ENCODE assay signal across 14 cellular contexts in genomic region chr20:38112943-38113294, GRCh38. TPM values are rescaled to one million over a fixed set of nuclear protein-coding genes. Genes with fewer than 3 reads are reported as not detected.
DNase-seq lines count a peak whose midpoint lies in the region; ATAC-seq, FAIRE-seq and TF ChIP-seq lines count a peak whose summit lies in the region.
"Had no signal": no experiment of that assay in that cellular context is flagged by ENCODE, and none has a peak within 500 bp of the region (broad histone marks: within the 10 kb centered on the region; RNA-seq: fewer than 3 reads in every experiment).

No MANE protein-coding gene starts in this region.

- H3K4me2 ChIP-seq in HepG2 (ENCODE audit: low read depth, low read length) = no peak overlapping the region

- no peaks in the 10 kb centered on the region for H3K36me3 ChIP-seq in HepG2 (replicated peaks in 1 of 2; ENCODE audit: control insufficient read depth in 1 of 2, insufficient read depth in 2 of 2, low read length in 2 of 2)
- no peaks in the 10 kb centered on the region for H3K36me3 ChIP-seq in right lobe of liver
- H3K36me3 ChIP-seq in Panc1 (ENCODE audit: control insufficient read depth, insufficient read depth, low read length) = no peaks in the 10 kb centered on the region
- no peaks in the 10 kb centered on the region for H3K36me3 ChIP-seq in tibial artery

- BruUV-seq in HepG2 (replicated peaks; lab: Mats Ljungman, UMichigan) = no TSS peak
- BruUV-seq in Panc1 (replicated peaks; lab: Mats Ljungman, UMichigan) = no TSS peak

- no peak overlapping the region for H2AFZ ChIP-seq in HepG2 (ENCODE audit: low read length)

- no peaks in the 10 kb centered on the region for H3K36me3 Mint-ChIP-seq in T-helper 2 cell treated with Interferon-gamma antibody and Interleukin-4, amounts not matched to agents 5 μg/mL and 100 μg/mL, for 36 hours (ENCODE audit: low read depth)

- no peaks in the 10 kb centered on the region for H3K79me2 ChIP-seq in HepG2 (ENCODE audit: insufficient read depth, low read length)

- peaks cover 9% of the 10 kb centered on the region for H3K4me1 Mint-ChIP-seq in T-helper 2 cell treated with Interferon-gamma antibody and Interleukin-4, amounts not matched to agents 5 μg/mL and 100 μg/mL, for 36 hours (ENCODE audit: low read depth)

- peaks cover 15% of the 10 kb centered on the region for H3K27me3 Mint-ChIP-seq in T-helper 2 cell treated with Interferon-gamma antibody and Interleukin-4, amounts not matched to agents 5 μg/mL and 100 μg/mL, for 36 hours (ENCODE audit: low read depth)
- H3K27me3 Mint-ChIP-seq: CD4-positive, alpha-beta T cell had no signal

- H3K27ac ChIP-seq in HepG2 (ENCODE audit: extremely low read length, insufficient read depth, low read length) = no peak overlapping the region
- no peak overlapping the region for H3K27ac ChIP-seq in right lobe of liver
- H3K27ac ChIP-seq in Panc1 (ENCODE audit: low read length) = peak overlapping the region; percentile 40; the same call in 1 of the 2 replicates
- peak overlapping the region; percentile 62 to 84 for H3K27ac ChIP-seq in tibial artery

- in situ Hi-C loops in HepG2 (cut with HindIII; ENCODE audit: extremely low pct_ligation_motif_present, low pct_unique_long_range_greater_than_20kb) = no loop called here
- in situ Hi-C loops in Panc1 (cut with HindIII; ENCODE audit: low pct_unique_long_range_greater_than_20kb, low sequenced_read_pairs) = no loop called here

- TF ChIP-seq EP300 in HepG2 (IDR thresholded peaks at IDR 0.05; ENCODE audit: low read depth in 2 of 2, low read length in 2 of 2) (no peak), HepG2 (CRISPR knock-in tag; IDR thresholded peaks at IDR 0.05; ENCODE audit: borderline replicate concordance) (no peak)

- H3K27me3 ChIP-seq in HepG2 (ENCODE audit: control insufficient read depth in 1 of 2, insufficient read depth in 2 of 2, low read length in 2 of 2) = no peaks in the 10 kb centered on the region
- H3K27me3 ChIP-seq in right lobe of liver = no peaks in the 10 kb centered on the region
- H3K27me3 ChIP-seq in Panc1 (ENCODE audit: control insufficient read depth, insufficient read depth, low read length) = no peaks in the 10 kb centered on the region
- no peaks in the 10 kb centered on the region for H3K27me3 ChIP-seq in tibial artery

- POLR2A ChIA-PET in HepG2 (lab: Yijun Ruan, JAX) = interaction anchor here (0.8 to 3.7 kb wide), 4 partner anchors 10 to 108 kb away, joined by 4 to 21 read pairs (median 10); no protein-coding TSS in a partner anchor
- POLR2A ChIA-PET in Panc1 (lab: Charles Lee) = no interaction called here

- no peak overlapping the region for H3K4me3 Mint-ChIP-seq in T-helper 2 cell treated with Interferon-gamma antibody and Interleukin-4, amounts not matched to agents 5 μg/mL and 100 μg/mL, for 36 hours
- H3K4me3 Mint-ChIP-seq: CD4-positive, alpha-beta T cell had no signal

- no peak for FAIRE-seq in HepG2 (lab: Jason Lieb, UNC)

- H3K9me3 ChIP-seq in HepG2 (ENCODE audit: low read length) (no peaks in the 10 kb centered on the region), right lobe of liver (no peaks in the 10 kb centered on the region), Panc1 (ENCODE audit: control insufficient read depth, insufficient read depth, low read depth, low read length) (no peaks in the 10 kb centered on the region), tibial artery (no peaks in the 10 kb centered on the region)

- no peaks in the 10 kb centered on the region for H4K20me1 ChIP-seq in HepG2 (ENCODE audit: insufficient read depth, low read length)

- H3K4me1 ChIP-seq in HepG2 (ENCODE audit: insufficient read depth, low read length) (peaks cover 59% of the 10 kb centered on the region), right lobe of liver (peaks cover 0 to 12% (median 0%) of the 10 kb centered on the region in 4 donors), Panc1 (ENCODE audit: control insufficient read depth, insufficient read depth, low read length) (peaks cover 37% of the 10 kb centered on the region), tibial artery (peaks cover 0 to 55% (median 39%) of the 10 kb centered on the region in 4 donors)

- WGBS in HepG2 (ENCODE audit: low lambda C conversion rate) = 94% methylated on average over 8 of the region's 8 CpGs
- 93% methylated on average over 5 of the region's 8 CpGs for WGBS in right lobe of liver (ENCODE audit: insufficient coverage, low coverage, low lambda C conversion rate, missing lambda C conversion rate)

- no peak for ATAC-seq in HepG2
- no peak for ATAC-seq in right lobe of liver
- no peak for ATAC-seq in Panc1
- ATAC-seq in left colon = no peak

- H3K4me3 ChIP-seq in HepG2 (replicated peaks in 1 of 3; ENCODE audit: insufficient read depth in 1 of 3, low read depth in 2 of 3, low read length in 3 of 3) = no peak overlapping the region
- no peak overlapping the region for H3K4me3 ChIP-seq in right lobe of liver
- no peak overlapping the region for H3K4me3 ChIP-seq in Panc1 (ENCODE audit: low read depth in 2 of 2, low read length in 2 of 2)
- H3K4me3 ChIP-seq in tibial artery = no peak overlapping the region

- intact Hi-C loops in HepG2 (cut with micrococcal nuclease; ENCODE audit: unreplicated experiment) (loop anchor here (1.0 kb wide), 1 partner anchor 52 kb away; the partner anchor contains the start of gene TGM2), right lobe of liver (cut with DNase I) (no loop called here), Panc1 (cut with micrococcal nuclease; ENCODE audit: unreplicated experiment) (no loop called here), tibial artery (cut with DNase I; ENCODE audit: low total_unique reads) (no loop called here), left colon (cut with DNase I, micrococcal nuclease) (no loop called here)

- H3K9ac ChIP-seq in HepG2 (ENCODE audit: insufficient read depth, low read depth, low read length) = no peak overlapping the region

- TF ChIP-seq POLR2A in HepG2 (IDR thresholded peaks at IDR 0.05; ENCODE audit: insufficient read depth in 1 of 2, low read depth in 2 of 2, low read length in 2 of 2) (no peak), right lobe of liver (IDR thresholded peaks at IDR 0.05) (no peak)

- no peak overlapping the region for H3K27ac Mint-ChIP-seq in T-helper 2 cell treated with Interferon-gamma antibody and Interleukin-4, amounts not matched to agents 5 μg/mL and 100 μg/mL, for 36 hours
- H3K27ac Mint-ChIP-seq: CD4-positive, alpha-beta T cell had no signal

- no peaks in the 10 kb centered on the region for H3K9me3 Mint-ChIP-seq in T-helper 2 cell treated with Interferon-gamma antibody and Interleukin-4, amounts not matched to agents 5 μg/mL and 100 μg/mL, for 36 hours
- H3K9me3 Mint-ChIP-seq: CD4-positive, alpha-beta T cell had no signal

- TF ChIP-seq RAD21 in HepG2 (CRISPR knock-in tag; IDR thresholded peaks at IDR 0.05) = no peak

- DNase-seq in HepG2 (ENCODE audit: low spot score) (no peak), right lobe of liver (no peak), Panc1 (ENCODE audit: low read depth, low spot score) (no peak), mucosa of gallbladder (ENCODE audit: low spot score) (peak; percentile 8), tibial artery (no peak), DMS114 treated with DMSO at 0.1 percent for 48 hours (lab: John Stamatoyannopoulos, UW; ENCODE audit: unreplicated experiment) (no peak), left colon (no peak)
- no peak for DNase-seq in T-helper 2 cell treated with Interferon-gamma antibody and Interleukin-4, amounts not matched to agents 5 μg/mL and 100 μg/mL, for 36 hours (ENCODE audit: low spot score)
- DNase-seq: CD4-positive, alpha-beta T cell; KG1; NCI-H1048; NCI-H1436 treated with DMSO at 0.1 percent for 48 hours; NCI-H510A treated with DMSO at 0.1 percent for 48 hours; SHP77 treated with DMSO at 0.1 percent for 48 hours had no signal

- TF ChIP-seq CTCF in HepG2 (CRISPR knock-in tag; IDR thresholded peaks at IDR 0.05) (no peak), right lobe of liver (IDR thresholded peaks at IDR 0.05) (no peak), Panc1 (IDR thresholded peaks at IDR 0.05) (no peak), tibial artery (IDR thresholded peaks at IDR 0.05) (no peak)

- CTCF ChIA-PET in HepG2 (lab: Yijun Ruan, JAX; ENCODE audit: low intra/inter-chr PET ratio, low total read pairs) (interaction anchor here (1.2 to 3.0 kb wide), 3 partner anchors 40 to 110 kb away, joined by 3 to 17 read pairs (median 4); partner anchors contain the start of gene TGM2), Panc1 (lab: Charles Lee) (interaction anchor here (0.5 to 0.6 kb wide), 2 partner anchors 32 to 198 kb away, joined by 4 to 11 read pairs; no protein-coding TSS in a partner anchor)

TF ChIP-seq in HepG2, 621 proteins besides CTCF, POLR2A, EP300 and RAD21 (continues in another document):
- TF ChIP-seq ZNF235 (CRISPR knock-in tag; IDR thresholded peaks at IDR 0.05; ENCODE audit: borderline replicate concordance) = no peak
- TF ChIP-seq ZNF790 (CRISPR knock-in tag; IDR thresholded peaks at IDR 0.05; ENCODE audit: borderline replicate concordance) = no peak

RNA-seq across cellular contexts. Expression of gene TGM2, which starts 52.2 kb away (rescaled TPM):
- 4.2 and 4.5 TPM in 2 replicates for total RNA-seq in HepG2 (2016; rRNA removed; fragmentation: Illumina TruSeq; extraction: Trizol)
- 0.61 and 0.88 TPM in 2 replicates for total RNA-seq in HepG2 (2016; cell fraction: cytosol; rRNA removed; fragmentation: Illumina TruSeq; extraction: Trizol; ENCODE audit: low read depth)
- 3.3 and 4.3 TPM in 2 replicates for total RNA-seq in HepG2 (2016; cell fraction: insoluble cytoplasmic fraction; rRNA removed; fragmentation: Illumina TruSeq; extraction: Trizol)
- 2.1 and 2.3 TPM in 2 replicates for total RNA-seq in HepG2 (2016; cell fraction: membrane; rRNA removed; fragmentation: Illumina TruSeq; extraction: Trizol)
- 4.3 and 4.5 TPM in 2 replicates for total RNA-seq in HepG2 (2016; cell fraction: nucleus; rRNA removed; fragmentation: Illumina TruSeq; extraction: Trizol)
- polyA plus RNA-seq in HepG2 (2011; rRNA removed) = 46.4 and 52.3 TPM in 2 replicates
- polyA plus RNA-seq in HepG2 (2011; cell fraction: cytosol; rRNA removed) = 39.7 and 45.8 TPM in 2 replicates
- 48.4 and 54.8 TPM in 2 replicates for polyA plus RNA-seq in HepG2 (2011; cell fraction: nucleus; rRNA removed)
- polyA plus RNA-seq in HepG2 (2012) = 14.4 and 32.4 TPM in 2 replicates
- polyA plus RNA-seq in HepG2 (2016; cell fraction: cytosol; fragmentation: Illumina TruSeq; extraction: Trizol; ENCODE audit: low read depth) = 1.5 and 1.8 TPM in 2 replicates
- polyA plus RNA-seq in HepG2 (2016; cell fraction: insoluble cytoplasmic fraction; fragmentation: Illumina TruSeq; extraction: Trizol; ENCODE audit: low read depth) = 5.3 and 7.5 TPM in 2 replicates
- 2.5 TPM in 2 replicates for polyA plus RNA-seq in HepG2 (2016; cell fraction: membrane; fragmentation: Illumina TruSeq; extraction: Trizol; ENCODE audit: low read depth)
- polyA plus RNA-seq in HepG2 (2016; cell fraction: nucleus; fragmentation: Illumina TruSeq; extraction: Trizol; ENCODE audit: insufficient read depth, low read depth) = 7.7 and 9.8 TPM in 2 replicates
- polyA minus RNA-seq in HepG2 (2011; rRNA and poly(A)+ RNA removed; ENCODE audit: low replicate concordance) = 39.1 and 112 TPM in 2 replicates
- 43.5 and 48.8 TPM in 2 replicates for polyA minus RNA-seq in HepG2 (2011; cell fraction: cytosol; rRNA and poly(A)+ RNA removed)
- polyA minus RNA-seq in HepG2 (2011; cell fraction: nucleus; rRNA and poly(A)+ RNA removed) = 26.7 and 32.2 TPM in 2 replicates
- total RNA-seq in right lobe of liver = 100 to 1,000 TPM; 135 to 940 (median 474) TPM
- total RNA-seq in Panc1 (2021; ENCODE audit: unreplicated experiment) = 113 TPM
- polyA plus RNA-seq in Panc1 (2012; ENCODE audit: insufficient read length) = 205 TPM
- total RNA-seq in mucosa of gallbladder = 389 TPM
- 10 to 100 TPM; 26.9 to 33.9 TPM for total RNA-seq in left colon

Comparison
In these comparisons a context has a peak if more than half of its experiments do, and no peak if none do; other contexts are left out.
1. H3K27ac ChIP-seq: peak in Panc1 (single experiment) and tibial artery (2 of 2); none in HepG2 (single experiment) and right lobe of liver (0 of 3).